10 cellular contexts compared by ENCODE assay signal in the genomic region with DNA sequence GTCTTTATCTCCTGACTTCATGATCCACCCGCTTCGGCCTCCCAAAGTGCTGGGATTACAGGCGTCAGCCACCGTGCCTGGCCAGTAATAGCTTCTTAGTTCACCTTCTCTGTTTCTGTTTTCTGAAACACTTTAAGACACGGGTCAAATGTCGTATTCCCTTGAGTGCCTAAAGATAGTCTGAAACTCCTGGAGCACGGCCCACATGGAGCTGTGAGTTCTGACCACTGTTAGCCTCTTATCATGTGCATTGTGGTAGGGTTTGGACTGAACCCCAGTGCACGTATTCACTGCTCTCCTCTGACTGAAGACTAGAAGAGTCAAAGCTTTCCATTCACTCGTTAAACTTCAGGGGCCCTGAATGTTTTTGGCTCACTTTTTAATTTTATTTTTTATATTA. TPM values are rescaled to one million over a fixed set of nuclear protein-coding genes. Genes with fewer than 3 reads are reported as not detected.
"Had no signal": no experiment of that assay in that cellular context is flagged by ENCODE, and none has a peak within 500 bp of the region (broad histone marks: within the 10 kb centered on the region; RNA-seq: fewer than 3 reads in every experiment).

No MANE protein-coding gene starts in this region.

RNA-seq across cellular contexts. Expression of a gene that starts 48.3 kb away (rescaled TPM):
- total RNA-seq: NCI-H460, OCI-LY7, PC-3, PC-9, Peyer's patch, RPMI7951, SJCRH30, SJSA1, SK-MEL-5 had no signal
- polyA plus RNA-seq: SK-N-SH had no signal
